In genomic region chr16:11329080-11329491, GRCh38 we compare ENCODE assay signal across 9 cellular contexts. TPM values are rescaled to one million over a fixed set of nuclear protein-coding genes. Genes with fewer than 3 reads are reported as not detected.
DNase-seq lines count a peak whose midpoint lies in the region; ATAC-seq and TF ChIP-seq lines count a peak whose summit lies in the region.
"Had no signal": no experiment of that assay in that cellular context is flagged by ENCODE, and none has a peak within 500 bp of the region (broad histone marks: within the 10 kb centered on the region; RNA-seq: fewer than 3 reads in every experiment).

No MANE protein-coding gene starts in this region.

- peak overlapping the region; percentile 78 for H3K18ac ChIP-seq in trophoblast cell (ENCODE audit: low read length)

- peaks cover 25% of the 10 kb centered on the region for H3K79me1 ChIP-seq in trophoblast cell (ENCODE audit: low read length)

- H3K27me3 ChIP-seq in HUES48 (ENCODE audit: control insufficient read depth, insufficient read depth, low read length) (no peaks in the 10 kb centered on the region), trophoblast cell (ENCODE audit: insufficient read depth, low read length) (no peaks in the 10 kb centered on the region)

- H3K9ac ChIP-seq in HUES48 (ENCODE audit: low read depth, low read length) = peak overlapping the region; percentile 66
- H3K9ac ChIP-seq in trophoblast cell (ENCODE audit: low read length) = no peak overlapping the region

- no CpG with 5 or more reads among the region's 6 CpGs for WGBS in trophoblast cell (ENCODE audit: extremely low coverage, insufficient coverage, insufficient read length)

- TF ChIP-seq CTCF in GM12875 (IDR thresholded peaks at IDR 0.05; ENCODE audit: borderline replicate concordance, insufficient read depth, low read depth, low read length) = no peak

- H3K4me1 ChIP-seq in HUES48 (ENCODE audit: control insufficient read depth, insufficient read depth, low read length) (peaks cover 30% of the 10 kb centered on the region), trophoblast cell (ENCODE audit: control insufficient read depth in 1 of 2, insufficient read depth in 2 of 2, low read length in 2 of 2) (peaks cover 22 to 31% of the 10 kb centered on the region in 2 experiments)

- H2AK5ac ChIP-seq in trophoblast cell (ENCODE audit: low read length) = no peak overlapping the region

- H3K9me3 ChIP-seq in HUES48 (ENCODE audit: control insufficient read depth, insufficient read depth, low read length) (no peaks in the 10 kb centered on the region), trophoblast cell (ENCODE audit: insufficient read depth, low read depth, low read length) (no peaks in the 10 kb centered on the region)

- H2AFZ ChIP-seq in trophoblast cell (ENCODE audit: insufficient read depth, low read length, poor library complexity) = no peak overlapping the region

- H3K4ac ChIP-seq in trophoblast cell (ENCODE audit: low read depth, low read length) = peak overlapping the region; percentile 39

- H3K4me3 ChIP-seq in GM12875 (ENCODE audit: low read depth, low read length) = peak overlapping the region; percentile 26
- peak overlapping the region; percentile 47 for H3K4me3 ChIP-seq in HUES48 (ENCODE audit: low read depth, low read length)
- H3K4me3 ChIP-seq in trophoblast cell (ENCODE audit: low read depth, low read length) = no peak overlapping the region

- peak overlapping the region; percentile 90 for H2BK120ac ChIP-seq in trophoblast cell (ENCODE audit: insufficient read depth, low read length, poor library complexity)

- H3K23ac ChIP-seq in trophoblast cell (ENCODE audit: low read length) = no peak overlapping the region

- H3K4me2 ChIP-seq in trophoblast cell (ENCODE audit: low read length) = peak overlapping the region; percentile 71

- peak overlapping the region; percentile 92 for H2BK5ac ChIP-seq in trophoblast cell (ENCODE audit: low read depth, low read length, poor library complexity)

- peak overlapping the region; percentile 98 for H4K91ac ChIP-seq in trophoblast cell (ENCODE audit: low read depth, low read length)

- no peak for ATAC-seq in GM18870 (IDR thresholded peaks at IDR 0.05; ENCODE audit: unreplicated experiment)
- no peak for ATAC-seq in GM19351 (IDR thresholded peaks at IDR 0.05; ENCODE audit: unreplicated experiment)

- DNase-seq in astrocyte of the hippocampus (ENCODE audit: low read depth, low spot score) (peak; percentile 46), trophoblast cell (peak in 1 of 2 donors; percentile 20), medulla oblongata (ENCODE audit: extremely low spot score) (no peak), ureter (ENCODE audit: low spot score) (no peak)

- H3K36me3 ChIP-seq in HUES48 (ENCODE audit: control insufficient read depth, insufficient read depth, low read length) (no peaks in the 10 kb centered on the region), trophoblast cell (ENCODE audit: control insufficient read depth in 1 of 2, insufficient read depth in 2 of 2, low read length in 2 of 2) (no peaks in the 10 kb centered on the region)

- peaks cover 2% of the 10 kb centered on the region for H3K79me2 ChIP-seq in trophoblast cell (ENCODE audit: control insufficient read depth, insufficient read depth, low read length, poor library complexity)

- peak overlapping the region; percentile 82 for H2BK12ac ChIP-seq in trophoblast cell (ENCODE audit: low read length)

- H4K12ac ChIP-seq in trophoblast cell (ENCODE audit: low read depth, low read length) = no peak overlapping the region

- H3K27ac ChIP-seq in HUES48 (ENCODE audit: low read depth, low read length) (peak overlapping the region; percentile 100), trophoblast cell (ENCODE audit: low read depth, low read length) (peak overlapping the region; percentile 98)

- peak overlapping the region; percentile 75 for H4K8ac ChIP-seq in trophoblast cell (ENCODE audit: low read depth, low read length)

- H3K14ac ChIP-seq in trophoblast cell (ENCODE audit: low read length) = peak overlapping the region; percentile 82

RNA-seq across cellular contexts. Expression of gene RMI2, which starts 16.2 kb away (rescaled TPM):
- 22.5 and 22.8 TPM in 2 replicates for polyA plus RNA-seq in trophoblast cell (2013)
- 8.4 TPM for total RNA-seq in ureter

RNA-seq across cellular contexts. Expression of gene PRM1, which starts 48.0 kb away (rescaled TPM):
- not detected in 2 replicates for polyA plus RNA-seq in trophoblast cell (2013)
- total RNA-seq in ureter = not detected
- total RNA-seq: temporal lobe had no signal

RNA-seq across cellular contexts. Expression of gene PRM2, which starts 52.8 kb away (rescaled TPM):
- not detected in 2 replicates for polyA plus RNA-seq in trophoblast cell (2013)
- total RNA-seq in ureter = not detected
- total RNA-seq: temporal lobe had no signal

RNA-seq across cellular contexts. Expression of gene PRM3, which starts 55.7 kb away (rescaled TPM):
- not detected in 2 replicates for polyA plus RNA-seq in trophoblast cell (2013)
- not detected for total RNA-seq in ureter
- total RNA-seq: temporal lobe had no signal

RNA-seq across cellular contexts. Expression of gene TNP2, which starts 60.0 kb away (rescaled TPM):
- not detected in 2 replicates for polyA plus RNA-seq in trophoblast cell (2013)
- total RNA-seq in ureter = not detected
- total RNA-seq: temporal lobe had no signal
